8 cellular contexts compared by ENCODE assay signal in genomic region chr3:26712211-26713026, GRCh38.
A peak's percentile ranks its signal among the peaks of the same experiment; 100 is the strongest.
DNase-seq lines count a peak whose midpoint lies in the region; ATAC-seq and TF ChIP-seq lines count a peak whose summit lies in the region.

No MANE protein-coding gene starts in this region.

- no peak for TF ChIP-seq POLR2A in Peyer's patch (IDR thresholded peaks at IDR 0.05)

- H3K36me3 Mint-ChIP-seq in progenitor cell of endocrine pancreas (ENCODE audit: insufficient read depth): peaks cover 4% of the 10 kb centered on the region

- peak; percentile 46 for TF ChIP-seq CTCF in GM10266 (IDR thresholded peaks at IDR 0.05; ENCODE audit: control insufficient read depth, insufficient read depth, low read depth, missing control alignments)
- TF ChIP-seq CTCF in Peyer's patch (IDR thresholded peaks at IDR 0.05): peak in 5 of 6 experiments; percentile 7 to 43 (median 37)
- TF ChIP-seq CTCF in fibroblast of mammary gland (conservative IDR thresholded peaks at IDR 0.05; ENCODE audit: control insufficient read depth, insufficient read depth, low read depth, low read length): peak; percentile 45
- TF ChIP-seq CTCF in progenitor cell of endocrine pancreas (IDR thresholded peaks at IDR 0.05; ENCODE audit: unreplicated experiment): peak; percentile 85

- DNase-seq in GM10266 (ENCODE audit: extremely low spot score) (peak; percentile 37), HS-27A (ENCODE audit: low read depth) (peak; percentile 2), Peyer's patch (no peak), fibroblast of mammary gland (ENCODE audit: low read depth) (peak; percentile 30), progenitor cell of endocrine pancreas (ENCODE audit: low spot score, unreplicated experiment) (no peak), MG63 (no peak), NCI-H226 (no peak)

- H3K9me3 Mint-ChIP-seq in progenitor cell of endocrine pancreas (ENCODE audit: low read depth): peaks cover 9% of the 10 kb centered on the region

- H3K27ac ChIP-seq in Peyer's patch: no peak overlapping the region

- H3K27me3 Mint-ChIP-seq in progenitor cell of endocrine pancreas: no peaks in the 10 kb centered on the region

- peak; percentile 82 for ATAC-seq in GM21423 (IDR thresholded peaks at IDR 0.05; ENCODE audit: unreplicated experiment)

- no peak overlapping the region for H3K27ac Mint-ChIP-seq in progenitor cell of endocrine pancreas

- H3K4me3 ChIP-seq in Peyer's patch (no peak overlapping the region), fibroblast of mammary gland (ENCODE audit: control insufficient read depth, low read depth, low read length) (no peak overlapping the region), MG63 (no peak overlapping the region)

- H3K36me3 ChIP-seq in Peyer's patch (no peaks in the 10 kb centered on the region), MG63 (no peaks in the 10 kb centered on the region)

- no peaks in the 10 kb centered on the region for H3K4me1 ChIP-seq in Peyer's patch

- H3K27me3 ChIP-seq in Peyer's patch: no peaks in the 10 kb centered on the region
- H3K27me3 ChIP-seq in MG63: no peaks in the 10 kb centered on the region

- no peaks in the 10 kb centered on the region for H3K9me3 ChIP-seq in Peyer's patch
- H3K9me3 ChIP-seq in MG63: no peaks in the 10 kb centered on the region

- no peaks in the 10 kb centered on the region for H3K4me1 Mint-ChIP-seq in progenitor cell of endocrine pancreas (ENCODE audit: low read depth)

- no peak overlapping the region for H3K4me3 Mint-ChIP-seq in progenitor cell of endocrine pancreas (ENCODE audit: low read depth)

Comparison
In these comparisons a context has a peak if more than half of its experiments do, and no peak if none do; other contexts are left out.
1. DNase-seq: peak in GM10266 (single experiment), HS-27A (single experiment) and fibroblast of mammary gland (single experiment); none in Peyer's patch (0 of 3), progenitor cell of endocrine pancreas (single experiment), MG63 (single experiment) and NCI-H226 (single experiment).
2. Peak in every context shown above with its lines, with median percentiles within 50 percentile points of each other: CTCF ChIP-seq.